Comparison of ENCODE assay signal across 16 cellular contexts in the genomic region with DNA sequence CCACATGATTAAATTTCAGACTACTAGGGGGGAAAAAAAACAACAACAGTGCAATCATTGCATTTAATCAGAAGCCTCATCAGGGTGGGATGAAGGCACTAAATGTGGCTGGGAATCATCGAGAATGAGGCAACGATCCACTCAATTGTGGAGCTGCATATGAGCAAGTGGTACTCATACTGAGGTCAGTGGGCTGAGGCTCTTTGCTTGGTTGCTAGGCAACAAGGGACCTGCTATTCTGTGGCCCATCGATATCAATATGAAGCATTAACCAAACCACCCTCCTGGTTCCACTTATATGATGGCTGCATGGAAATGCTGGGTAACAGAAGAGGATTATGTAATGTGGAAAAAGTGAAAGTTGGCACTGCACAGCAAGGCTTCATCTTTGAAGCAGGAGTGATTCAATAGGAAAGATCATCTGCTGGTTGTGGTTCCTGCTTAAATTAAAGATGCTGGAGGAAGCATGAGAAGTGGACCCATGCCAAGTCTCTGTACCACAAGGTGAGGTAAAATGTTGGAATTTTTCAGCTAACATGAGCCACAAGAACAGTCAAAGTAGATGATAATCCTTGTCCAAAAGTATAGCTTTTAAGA.
DNase-seq lines count a peak whose midpoint lies in the region; ATAC-seq and TF ChIP-seq lines count a peak whose summit lies in the region.
"Had no signal": no experiment of that assay in that cellular context is flagged by ENCODE, and none has a peak within 500 bp of the region (broad histone marks: within the 10 kb centered on the region; RNA-seq: fewer than 3 reads in every experiment).

No MANE protein-coding gene starts in this region.

- no peaks in the 10 kb centered on the region for H3K36me3 Mint-ChIP-seq in activated naive CD8-positive, alpha-beta T cell
- H3K36me3 Mint-ChIP-seq: IgD-negative memory B cell had no signal

- no peak overlapping the region for H3K4me3 ChIP-seq in GM12865 (ENCODE audit: low read depth, low read length)
- H3K4me3 ChIP-seq in trophoblast cell (ENCODE audit: low read depth, low read length) = no peak overlapping the region
- H3K4me3 ChIP-seq: BLaER1, tibial nerve had no signal

- H3K4me1 Mint-ChIP-seq in activated naive CD8-positive, alpha-beta T cell (ENCODE audit: low read depth) = peaks cover 5% of the 10 kb centered on the region
- H3K4me1 Mint-ChIP-seq: activated B cell treated with CpG ODN at 0.5 μM for 24 hours had no signal

- peak overlapping the region; percentile 45 for H2AFZ ChIP-seq in trophoblast cell (ENCODE audit: insufficient read depth, low read length, poor library complexity)

- H2AK5ac ChIP-seq in trophoblast cell (ENCODE audit: low read length) = no peak overlapping the region

- H2BK12ac ChIP-seq in trophoblast cell (ENCODE audit: low read length) = no peak overlapping the region

- H3K27ac Mint-ChIP-seq in activated naive CD8-positive, alpha-beta T cell = peak overlapping the region; percentile 54
- H3K27ac Mint-ChIP-seq: activated B cell treated with CpG ODN at 0.5 μM for 24 hours, IgD-negative memory B cell, progenitor cell of endocrine pancreas had no signal

- peak; percentile 29 to 41 for ATAC-seq in activated CD4-positive, CD25-positive, alpha-beta regulatory T cell treated with anti-CD3 and anti-CD28 coated beads, Interleukin-2, amount 50 U/mL, for 24 hours

- H4K12ac ChIP-seq in trophoblast cell (ENCODE audit: low read depth, low read length) = no peak overlapping the region

- no peak overlapping the region for H3K4me3 Mint-ChIP-seq in activated naive CD8-positive, alpha-beta T cell
- H3K4me3 Mint-ChIP-seq: activated B cell treated with CpG ODN at 0.5 μM for 24 hours, IgD-negative memory B cell had no signal

- no peaks in the 10 kb centered on the region for H3K79me1 ChIP-seq in trophoblast cell (ENCODE audit: low read length)

- H3K27me3 ChIP-seq in trophoblast cell (ENCODE audit: insufficient read depth, low read length) = no peaks in the 10 kb centered on the region
- H3K27me3 ChIP-seq: BLaER1, tibial nerve had no signal

- DNase-seq in activated CD4-positive, CD25-positive, alpha-beta regulatory T cell (lab: John Stamatoyannopoulos, UW) = no peak
- DNase-seq in GM12865 (ENCODE audit: low read depth) (peak; percentile 21), trophoblast cell (no peak), SKM-1 (lab: John Stamatoyannopoulos, UW; ENCODE audit: unreplicated experiment) (no peak), COR-L47 (lab: John Stamatoyannopoulos, UW) (no peak), nucleus accumbens (lab: John Stamatoyannopoulos, UW) (no peak)
- DNase-seq: activated B cell treated with CpG ODN at 0.5 μM for 24 hours, GOT3, hippocampal formation, NCI-H526 treated with DMSO at 0.1 percent for 48 hours had no signal

- no peak overlapping the region for H4K8ac ChIP-seq in trophoblast cell (ENCODE audit: low read depth, low read length)

- H3K18ac ChIP-seq in trophoblast cell (ENCODE audit: low read length) = no peak overlapping the region

- no peak overlapping the region for H3K23ac ChIP-seq in trophoblast cell (ENCODE audit: low read length)

- no peak for TF ChIP-seq CTCF in GM12865 (IDR thresholded peaks at IDR 0.05; ENCODE audit: insufficient read depth, low read depth, low read length, missing control alignments)

- no CpG with 5 or more reads among the region's 3 CpGs for WGBS in trophoblast cell (ENCODE audit: extremely low coverage, insufficient coverage, insufficient read length)

- no peak overlapping the region for H2BK5ac ChIP-seq in trophoblast cell (ENCODE audit: low read depth, low read length, poor library complexity)

- no peak overlapping the region for H3K14ac ChIP-seq in trophoblast cell (ENCODE audit: low read length)

- H3K36me3 ChIP-seq in trophoblast cell (ENCODE audit: control insufficient read depth in 1 of 2, insufficient read depth in 2 of 2, low read length in 2 of 2) = no peaks in the 10 kb centered on the region
- H3K36me3 ChIP-seq: BLaER1, tibial nerve had no signal

- no peaks in the 10 kb centered on the region for H3K4me1 ChIP-seq in trophoblast cell (ENCODE audit: control insufficient read depth in 1 of 2, insufficient read depth in 2 of 2, low read length in 2 of 2)
- H3K4me1 ChIP-seq: BLaER1 had no signal

- no peaks in the 10 kb centered on the region for H3K79me2 ChIP-seq in trophoblast cell (ENCODE audit: control insufficient read depth, insufficient read depth, low read length, poor library complexity)

- H3K4ac ChIP-seq in trophoblast cell (ENCODE audit: low read depth, low read length) = no peak overlapping the region

- no peak overlapping the region for H3K27ac ChIP-seq in trophoblast cell (ENCODE audit: low read depth, low read length)
- H3K27ac ChIP-seq: BLaER1, tibial nerve had no signal

- H3K9me3 ChIP-seq in trophoblast cell (ENCODE audit: insufficient read depth, low read depth, low read length) = no peaks in the 10 kb centered on the region
- H3K9me3 ChIP-seq: BLaER1, tibial nerve had no signal

- H4K91ac ChIP-seq in trophoblast cell (ENCODE audit: low read depth, low read length) = no peak overlapping the region

- H3K9me3 Mint-ChIP-seq in activated naive CD8-positive, alpha-beta T cell (ENCODE audit: low read depth) = no peaks in the 10 kb centered on the region
- H3K9me3 Mint-ChIP-seq: activated B cell treated with CpG ODN at 0.5 μM for 24 hours, IgD-negative memory B cell had no signal

- H3K9ac ChIP-seq in trophoblast cell (ENCODE audit: low read length) = no peak overlapping the region
- H3K9ac ChIP-seq: BLaER1 had no signal

- peaks cover 6% of the 10 kb centered on the region for H3K27me3 Mint-ChIP-seq in activated naive CD8-positive, alpha-beta T cell
- H3K27me3 Mint-ChIP-seq: activated B cell treated with CpG ODN at 0.5 μM for 24 hours, progenitor cell of endocrine pancreas had no signal

- H3K4me2 ChIP-seq in trophoblast cell (ENCODE audit: low read length) = no peak overlapping the region
- H3K4me2 ChIP-seq: BLaER1 had no signal

- H2BK120ac ChIP-seq in trophoblast cell (ENCODE audit: insufficient read depth, low read length, poor library complexity) = no peak overlapping the region
